In genomic region chr19:52584686-52585085, GRCh38 we compare ENCODE assay signal across 18 cellular contexts. TPM values are rescaled to one million over a fixed set of nuclear protein-coding genes. Genes with fewer than 3 reads are reported as not detected.
DNase-seq lines count a peak whose midpoint lies in the region; ATAC-seq, FAIRE-seq and TF ChIP-seq lines count a peak whose summit lies in the region.
"Had no signal": no experiment of that assay in that cellular context is flagged by ENCODE, and none has a peak within 500 bp of the region (broad histone marks: within the 10 kb centered on the region; RNA-seq: fewer than 3 reads in every experiment).

No MANE protein-coding gene starts in this region.

- in situ Hi-C loops in K562 (cut with MboI): no loop called here

- no TSS peak for BruUV-seq in K562 (replicated peaks; lab: Mats Ljungman, UMichigan)

- H3K36me3 ChIP-seq in GM23338 (ENCODE audit: insufficient read depth): peaks cover 24% of the 10 kb centered on the region
- peaks cover 32% of the 10 kb centered on the region for H3K36me3 ChIP-seq in K562 (ENCODE audit: control insufficient read depth, insufficient read depth, low read length)
- H3K36me3 ChIP-seq in left lung: peaks cover 0 to 82% of the 10 kb centered on the region in 2 donors
- peaks cover 68% of the 10 kb centered on the region for H3K36me3 ChIP-seq in suprapubic skin
- peaks cover 16% of the 10 kb centered on the region for H3K36me3 ChIP-seq in neural progenitor cell

- H3K27ac Mint-ChIP-seq in GM23338: no peak overlapping the region
- no peak overlapping the region for H3K27ac Mint-ChIP-seq in neural progenitor cell
- H3K27ac Mint-ChIP-seq: CD14-positive monocyte, IgD-negative memory B cell had no signal

- no peak for TF ChIP-seq RAD21 in K562 (CRISPR knock-in tag; conservative IDR thresholded peaks at IDR 0.05 in 1 of 2, IDR thresholded peaks at IDR 0.05 in 1 of 2)

- H3K9me2 ChIP-seq in GM23338 (ENCODE audit: insufficient read depth): no peaks in the 10 kb centered on the region

- POLR2A ChIA-PET in K562 (lab: Yijun Ruan, JAX): no interaction called here

- H3K27me3 Mint-ChIP-seq in GM23338 (ENCODE audit: insufficient read depth, low read depth, poor library complexity) (no peaks in the 10 kb centered on the region), neural progenitor cell (ENCODE audit: insufficient read depth, low read depth) (peaks cover 3% of the 10 kb centered on the region)
- H3K27me3 Mint-ChIP-seq: IgD-negative memory B cell had no signal

- WGBS in K562 (ENCODE audit: insufficient coverage, low coverage, missing lambda C conversion rate): 87% methylated on average over 15 of the region's 16 CpGs
- WGBS in suprapubic skin: 52% methylated on average over 16 of the region's 16 CpGs

- H3K27me3 ChIP-seq in GM23338 (ENCODE audit: insufficient read depth) (no peaks in the 10 kb centered on the region), K562 (ENCODE audit: control insufficient read depth in 2 of 2, insufficient read depth in 2 of 2, low read length in 2 of 2) (no peaks in the 10 kb centered on the region), left lung (no peaks in the 10 kb centered on the region), suprapubic skin (no peaks in the 10 kb centered on the region), neural progenitor cell (no peaks in the 10 kb centered on the region)

- intact Hi-C loops in K562 (cut with micrococcal nuclease) (no loop called here), left lung (cut with DNase I) (no loop called here)

- no peak overlapping the region for H3K4me3 Mint-ChIP-seq in GM23338
- H3K4me3 Mint-ChIP-seq in neural progenitor cell: no peak overlapping the region
- H3K4me3 Mint-ChIP-seq: CD14-positive monocyte had no signal

- no peaks in the 10 kb centered on the region for H3K4me1 Mint-ChIP-seq in GM23338
- no peaks in the 10 kb centered on the region for H3K4me1 Mint-ChIP-seq in neural progenitor cell
- H3K4me1 Mint-ChIP-seq: CD14-positive monocyte, IgD-negative memory B cell had no signal

- peak; percentile 58 for DNase-seq in GM23338 (ENCODE audit: low spot score)
- DNase-seq in K562 (ENCODE audit: extremely low read depth in 1 of 4, low spot score in 3 of 4): no peak
- DNase-seq in left lung: peak in 1 of 2 donors; percentile 41
- no peak for DNase-seq in suprapubic skin (ENCODE audit: low spot score in 2 of 2)
- DNase-seq in neural progenitor cell (ENCODE audit: low spot score): no peak
- no peak for DNase-seq in NCI-H345 treated with DMSO at 0.1 percent for 48 hours (lab: John Stamatoyannopoulos, UW; ENCODE audit: unreplicated experiment)
- no peak for DNase-seq in foreskin melanocyte
- DNase-seq: COR-L47, DMS153, EL, HCEC 1CT, MV-4-11, NCI-H1436 treated with DMSO at 0.1 percent for 48 hours, NCI-H2081, NCI-H524 treated with DMSO at 0.1 percent for 48 hours had no signal

- H3K9ac ChIP-seq in K562 (ENCODE audit: insufficient read depth in 1 of 2, low read depth in 2 of 2, low read length in 2 of 2): no peak overlapping the region
- H3K9ac ChIP-seq in neural progenitor cell: no peak overlapping the region

- H2AFZ ChIP-seq in GM23338: no peak overlapping the region
- no peak overlapping the region for H2AFZ ChIP-seq in K562 (ENCODE audit: low read depth, low read length)
- H2AFZ ChIP-seq in neural progenitor cell (replicated peaks): no peak overlapping the region

- H3K4me2 ChIP-seq in GM23338 (no peak overlapping the region), K562 (ENCODE audit: insufficient read depth, low read length) (no peak overlapping the region), neural progenitor cell (no peak overlapping the region)

- H3K27ac ChIP-seq in GM23338 (ENCODE audit: low read depth): no peak overlapping the region
- no peak overlapping the region for H3K27ac ChIP-seq in K562 (ENCODE audit: extremely low read depth, low read depth, low read length)
- peak overlapping the region in 1 of 2 donors; percentile 19 for H3K27ac ChIP-seq in left lung
- H3K27ac ChIP-seq in suprapubic skin: no peak overlapping the region
- no peak overlapping the region for H3K27ac ChIP-seq in neural progenitor cell
- H3K27ac ChIP-seq: RWPE1 had no signal

- H3K36me3 Mint-ChIP-seq in GM23338 (ENCODE audit: low read depth) (peaks cover 57% of the 10 kb centered on the region), neural progenitor cell (peaks cover 58% of the 10 kb centered on the region)

- peaks cover 8% of the 10 kb centered on the region for H3K4me1 ChIP-seq in GM23338 (ENCODE audit: insufficient read depth)
- H3K4me1 ChIP-seq in K562 (replicated peaks in 1 of 2; ENCODE audit: control insufficient read depth in 2 of 2, insufficient read depth in 2 of 2, low read length in 2 of 2): no peaks in the 10 kb centered on the region; a peak in 1 of 5 replicates
- no peaks in the 10 kb centered on the region for H3K4me1 ChIP-seq in left lung
- no peaks in the 10 kb centered on the region for H3K4me1 ChIP-seq in suprapubic skin
- H3K4me1 ChIP-seq in neural progenitor cell: no peaks in the 10 kb centered on the region

- no peaks in the 10 kb centered on the region for H3K9me1 ChIP-seq in K562 (ENCODE audit: control insufficient read depth, insufficient read depth, low read length)

- peak overlapping the region; percentile 18; the same call in 1 of the 2 replicates for H3K4me3 ChIP-seq in GM23338
- no peak overlapping the region for H3K4me3 ChIP-seq in K562
- peak overlapping the region in 1 of 2 donors; percentile 20 for H3K4me3 ChIP-seq in left lung
- H3K4me3 ChIP-seq in suprapubic skin: peak overlapping the region; percentile 35
- no peak overlapping the region for H3K4me3 ChIP-seq in neural progenitor cell

- TF ChIP-seq EP300 in K562 (IDR thresholded peaks at IDR 0.05; ENCODE audit: low read length) (no peak), suprapubic skin (IDR thresholded peaks at IDR 0.05) (no peak)

- 0 out of 2 replicates have a peak, but pooled peaks cover 2% of the 10 kb centered on the region for H3F3A ChIP-seq in GM23338 (replicated peaks; ENCODE audit: low read depth)
- H3F3A ChIP-seq in neural progenitor cell (ENCODE audit: low read depth): no peaks in the 10 kb centered on the region

- H3K79me2 ChIP-seq in GM23338 (replicated peaks; ENCODE audit: insufficient read depth) (no peaks in the 10 kb centered on the region), K562 (ENCODE audit: control insufficient read depth, insufficient read depth, low read length) (no peaks in the 10 kb centered on the region), neural progenitor cell (ENCODE audit: low read depth) (no peaks in the 10 kb centered on the region)

- peak; percentile 87 for ATAC-seq in GM23338
- no peak for ATAC-seq in K562
- ATAC-seq in left lung: peak; percentile 66

- H3K9me3 ChIP-seq in K562 (replicated peaks; ENCODE audit: control insufficient read depth, insufficient read depth, low read depth, low read length) (peaks cover 20% of the 10 kb centered on the region), left lung (peaks cover 0 to 86% of the 10 kb centered on the region in 2 donors), suprapubic skin (peaks cover 3% of the 10 kb centered on the region), neural progenitor cell (ENCODE audit: low read depth) (no peaks in the 10 kb centered on the region)

- H3K9me3 Mint-ChIP-seq in GM23338: peaks cover 12% of the 10 kb centered on the region
- H3K9me3 Mint-ChIP-seq in neural progenitor cell: peaks cover 45% of the 10 kb centered on the region

- TF ChIP-seq POLR2A in K562 (conservative IDR thresholded peaks at IDR 0.05) (no peak), suprapubic skin (IDR thresholded peaks at IDR 0.05) (no peak)

- TF ChIP-seq CTCF in GM23338 (conservative IDR thresholded peaks at IDR 0.05; ENCODE audit: low read depth in 2 of 2) (no peak), K562 (IDR thresholded peaks at IDR 0.05 in 2 of 3, conservative IDR thresholded peaks at IDR 0.05 in 1 of 3; ENCODE audit: insufficient read depth in 2 of 3, low read depth in 1 of 3, low read length in 3 of 3) (no peak), left lung (IDR thresholded peaks at IDR 0.05) (no peak), suprapubic skin (IDR thresholded peaks at IDR 0.05) (no peak), neural progenitor cell (IDR thresholded peaks at IDR 0.05) (no peak)

- no peak for FAIRE-seq in K562 (lab: Jason Lieb, UNC)

- CTCF ChIA-PET in K562 (lab: Yijun Ruan, JAX; ENCODE audit: low intra/inter-chr PET ratio): no interaction called here

- H4K20me1 ChIP-seq in GM23338 (replicated peaks; ENCODE audit: insufficient read depth): peaks cover 9% of the 10 kb centered on the region
- no peaks in the 10 kb centered on the region for H4K20me1 ChIP-seq in K562 (replicated peaks; ENCODE audit: control insufficient read depth, insufficient read depth, low read length)
- H4K20me1 ChIP-seq in neural progenitor cell (ENCODE audit: low read depth): no peaks in the 10 kb centered on the region

RNA-seq across cellular contexts. Expression of gene ZNF701, which starts 14.6 kb away (rescaled TPM):
- total RNA-seq in GM23338 (2014; rRNA removed; shearing (Covaris generic)): 24.7 TPM in 2 replicates
- polyA plus RNA-seq in GM23338 (2016; fragmentation: Nextera tagmentation; extraction: Ambion mirVana): 6.7 and 8.5 TPM in 2 replicates
- total RNA-seq in K562 (2011; cell fraction: chromatin; rRNA removed; ENCODE audit: low replicate concordance): 30.6 and 77.6 TPM in 2 replicates
- total RNA-seq in K562 (2011; cell fraction: nucleolus; rRNA removed): 22.2 and 27.2 TPM in 2 replicates
- total RNA-seq in K562 (2011; cell fraction: nucleoplasm; rRNA removed): 35.2 and 36.9 TPM in 2 replicates
- total RNA-seq in K562 (2014; rRNA removed): 8.0 and 9.1 TPM in 2 replicates
- 15.4 and 17.7 TPM in 2 replicates for total RNA-seq in K562 (2014; rRNA removed; fragmentation: Illumina TruSeq; extraction: Trizol)
- 10.1 and 11.3 TPM in 2 replicates for total RNA-seq in K562 (2015; rRNA removed; fragmentation: Illumina TruSeq; extraction: Trizol)
- total RNA-seq in K562 (2021): 12.9 and 15.2 TPM in 2 replicates
- polyA plus RNA-seq in K562 (2011; rRNA removed): 15.9 and 16.9 TPM in 2 replicates
- 5.1 and 10.3 TPM in 2 replicates for polyA plus RNA-seq in K562 (2011; cell fraction: cytosol; rRNA removed)
- polyA plus RNA-seq in K562 (2011; cell fraction: nucleus; rRNA removed): 16.5 and 19.2 TPM in 2 replicates
- 5.4 and 9.6 TPM in 2 replicates for polyA plus RNA-seq in K562 (2012)
- 8.7 and 9.2 TPM in 2 replicates for polyA plus RNA-seq in K562 (2014; fragmentation: Illumina TruSeq; extraction: Trizol)
- polyA plus RNA-seq in K562 (2014; fragmentation: Nextera tagmentation; extraction: Ambion mirVana): 10 to 100 TPM in 1 of 2 experiments, 1 to 10 TPM in 1; 5.3 to 11.1 TPM
- 9.3 and 9.9 TPM in 2 replicates for polyA plus RNA-seq in K562 (2014; rRNA removed)
- polyA minus RNA-seq in K562 (2011; rRNA and poly(A)+ RNA removed): 39.2 and 45.7 TPM in 2 replicates
- polyA minus RNA-seq in K562 (2011; cell fraction: cytosol; rRNA and poly(A)+ RNA removed): 10.8 and 11.6 TPM in 2 replicates
- polyA minus RNA-seq in K562 (2011; cell fraction: nucleus; rRNA and poly(A)+ RNA removed): 15.9 and 22.9 TPM in 2 replicates
- total RNA-seq in left lung: 10 to 100 TPM; 18.1 to 19.1 TPM
- 10 to 100 TPM; 11.7 to 16.2 (median 12.6) TPM for total RNA-seq in suprapubic skin
- total RNA-seq in neural progenitor cell (ENCODE audit: low replicate concordance): 12.9 and 16.2 TPM in 2 replicates

RNA-seq across cellular contexts. Expression of gene ZNF83, which starts 53.5 kb away (rescaled TPM):
- total RNA-seq in GM23338 (2014; rRNA removed; shearing (Covaris generic)): 20.6 and 25.0 TPM in 2 replicates
- polyA plus RNA-seq in GM23338 (2016; fragmentation: Nextera tagmentation; extraction: Ambion mirVana) (11.9 and 16.2 TPM in 2 replicates), K562 (2011; rRNA removed) (74.3 and 82.6 TPM in 2 replicates), K562 (2014; fragmentation: Illumina TruSeq; extraction: Trizol) (47.8 and 54.1 TPM in 2 replicates), K562 (2014; fragmentation: Nextera tagmentation; extraction: Ambion mirVana) (10 to 100 TPM; 18.6 to 28.2 TPM), K562 (2014; rRNA removed) (49.9 and 51.9 TPM in 2 replicates)
- 132 and 250 TPM in 2 replicates for total RNA-seq in K562 (2011; cell fraction: chromatin; rRNA removed; ENCODE audit: low replicate concordance)
- total RNA-seq in K562 (2011; cell fraction: nucleolus; rRNA removed): 69.4 and 90.8 TPM in 2 replicates
- total RNA-seq in K562 (2011; cell fraction: nucleoplasm; rRNA removed): 166 and 244 TPM in 2 replicates
- total RNA-seq in K562 (2014; rRNA removed) (35.2 and 35.3 TPM in 2 replicates), K562 (2014; rRNA removed; fragmentation: Illumina TruSeq; extraction: Trizol) (70.0 and 80.3 TPM in 2 replicates), K562 (2015; rRNA removed; fragmentation: Illumina TruSeq; extraction: Trizol) (63.2 and 67.0 TPM in 2 replicates), K562 (2021) (37.9 and 38.2 TPM in 2 replicates), left lung (10 to 100 TPM; 44.0 to 44.1 TPM), suprapubic skin (10 to 100 TPM; 21.3 to 92.9 (median 41.4) TPM), neural progenitor cell (ENCODE audit: low replicate concordance) (63.8 and 76.2 TPM in 2 replicates)
- 12.3 and 38.2 TPM in 2 replicates for polyA plus RNA-seq in K562 (2011; cell fraction: cytosol; rRNA removed)
- polyA plus RNA-seq in K562 (2011; cell fraction: nucleus; rRNA removed): 129 and 148 TPM in 2 replicates
- 27.7 and 49.9 TPM in 2 replicates for polyA plus RNA-seq in K562 (2012)
- polyA minus RNA-seq in K562 (2011; rRNA and poly(A)+ RNA removed): 63.7 and 81.3 TPM in 2 replicates
- 19.2 and 20.6 TPM in 2 replicates for polyA minus RNA-seq in K562 (2011; cell fraction: cytosol; rRNA and poly(A)+ RNA removed)
- polyA minus RNA-seq in K562 (2011; cell fraction: nucleus; rRNA and poly(A)+ RNA removed): 43.5 and 79.2 TPM in 2 replicates

RNA-seq across cellular contexts. Expression of gene ZNF808, which starts 57.2 kb away (rescaled TPM):
- total RNA-seq in GM23338 (2014; rRNA removed; shearing (Covaris generic)): 27.1 and 32.1 TPM in 2 replicates
- polyA plus RNA-seq in GM23338 (2016; fragmentation: Nextera tagmentation; extraction: Ambion mirVana) (7.0 and 10.5 TPM in 2 replicates), K562 (2011; rRNA removed) (14.2 and 14.8 TPM in 2 replicates), K562 (2014; fragmentation: Illumina TruSeq; extraction: Trizol) (8.3 and 10.3 TPM in 2 replicates), K562 (2014; fragmentation: Nextera tagmentation; extraction: Ambion mirVana) (1 to 10 TPM; 3.1 to 3.4 TPM), K562 (2014; rRNA removed) (7.3 and 7.8 TPM in 2 replicates)
- 28.3 and 99.4 TPM in 2 replicates for total RNA-seq in K562 (2011; cell fraction: chromatin; rRNA removed; ENCODE audit: low replicate concordance)
- total RNA-seq in K562 (2011; cell fraction: nucleolus; rRNA removed): 18.7 and 32.1 TPM in 2 replicates
- total RNA-seq in K562 (2011; cell fraction: nucleoplasm; rRNA removed): 31.3 and 35.0 TPM in 2 replicates
- total RNA-seq in K562 (2014; rRNA removed) (8.1 and 10.9 TPM in 2 replicates), K562 (2014; rRNA removed; fragmentation: Illumina TruSeq; extraction: Trizol) (19.2 and 22.7 TPM in 2 replicates), K562 (2015; rRNA removed; fragmentation: Illumina TruSeq; extraction: Trizol) (12.9 and 13.0 TPM in 2 replicates), K562 (2021) (20.1 and 20.8 TPM in 2 replicates), left lung (10 to 100 TPM; 23.8 to 24.6 TPM), suprapubic skin (10 to 100 TPM; 15.4 to 33.8 (median 18.4) TPM), neural progenitor cell (ENCODE audit: low replicate concordance) (13.5 and 18.9 TPM in 2 replicates)
- 2.2 and 6.7 TPM in 2 replicates for polyA plus RNA-seq in K562 (2011; cell fraction: cytosol; rRNA removed)
- 10.0 and 11.2 TPM in 2 replicates for polyA plus RNA-seq in K562 (2011; cell fraction: nucleus; rRNA removed)
- polyA plus RNA-seq in K562 (2012): 3.2 and 4.1 TPM in 2 replicates
- polyA minus RNA-seq in K562 (2011; rRNA and poly(A)+ RNA removed): 69.5 and 80.8 TPM in 2 replicates
- polyA minus RNA-seq in K562 (2011; cell fraction: cytosol; rRNA and poly(A)+ RNA removed): 11.9 and 13.0 TPM in 2 replicates
- polyA minus RNA-seq in K562 (2011; cell fraction: nucleus; rRNA and poly(A)+ RNA removed): 9.7 and 24.9 TPM in 2 replicates

Comparison
In these comparisons a context has a peak if more than half of its experiments do, and no peak if none do; other contexts are left out.
1. H3K4me3 ChIP-seq: peak in GM23338 (single experiment) and suprapubic skin (single experiment); none in K562 (single experiment) and neural progenitor cell (single experiment).